In genomic region chr14:20988717-20989116, GRCh38 we compare ENCODE assay signal across 9 cellular contexts. TPM values are rescaled to one million over a fixed set of nuclear protein-coding genes. Genes with fewer than 3 reads are reported as not detected.
DNase-seq lines count a peak whose midpoint lies in the region; ATAC-seq and TF ChIP-seq lines count a peak whose summit lies in the region.
"Had no signal": no experiment of that assay in that cellular context is flagged by ENCODE, and none has a peak within 500 bp of the region (broad histone marks: within the 10 kb centered on the region; RNA-seq: fewer than 3 reads in every experiment).

No MANE protein-coding gene starts in this region.

- H3K4me1 ChIP-seq in CD8-positive, alpha-beta T cell (ENCODE audit: insufficient read depth, low read length), result peaks cover 18% of the 10 kb centered on the region
- H3K4me1 ChIP-seq in neuron (ENCODE audit: insufficient read depth, low read length), result peaks cover 14% of the 10 kb centered on the region

- no peak overlapping the region for H3K27ac ChIP-seq in CD8-positive, alpha-beta T cell (ENCODE audit: low read depth, low read length)
- peak overlapping the region; percentile 20 for H3K27ac ChIP-seq in cingulate gyrus (ENCODE audit: low read depth, low read length)

- intact Hi-C loops in CD8-positive, alpha-beta T cell (cut with DNase I, micrococcal nuclease), result loop anchor here in 1 of 2 experiments (1.0 to 10.0 kb wide), 6 partner anchors 17 to 644 kb away; partner anchors contain the start of genes NDRG2, PARP2 and PIP4P1

- H3K27ac Mint-ChIP-seq in CD8-positive, alpha-beta T cell, result no peak overlapping the region

- DNase-seq in CD8-positive, alpha-beta T cell, result no peak
- DNase-seq in NOMO-1 treated with DMSO at 0.1 percent for 48 hours (lab: John Stamatoyannopoulos, UW; ENCODE audit: unreplicated experiment), result peak; percentile 69
- DNase-seq in hypothalamus (lab: John Stamatoyannopoulos, UW), result no peak
- DNase-seq in cerebellum (ENCODE audit: low spot score), result no peak
- DNase-seq in NCI-H1694 (lab: John Stamatoyannopoulos, UW), result no peak
- DNase-seq: foreskin melanocyte had no signal

- H3K4me3 ChIP-seq in CD8-positive, alpha-beta T cell (ENCODE audit: low read depth, low read length), result no peak overlapping the region
- peak overlapping the region; percentile 96 for H3K4me3 ChIP-seq in neuron (ENCODE audit: low read length)

- H3K4me3 Mint-ChIP-seq in CD8-positive, alpha-beta T cell, result peak overlapping the region; percentile 49

- H3K36me3 Mint-ChIP-seq in CD8-positive, alpha-beta T cell, result peaks cover 29% of the 10 kb centered on the region

- H3K4me1 Mint-ChIP-seq in CD8-positive, alpha-beta T cell (ENCODE audit: low read depth), result peaks cover 25% of the 10 kb centered on the region

- H3K27me3 ChIP-seq in CD8-positive, alpha-beta T cell (ENCODE audit: insufficient read depth, low read length), result no peaks in the 10 kb centered on the region
- H3K27me3 ChIP-seq in neuron (ENCODE audit: insufficient read depth, low read length), result no peaks in the 10 kb centered on the region

- CTCF ChIA-PET in CD8-positive, alpha-beta T cell (lab: Charles Lee), result interaction anchor here (1.0 to 2.4 kb wide), 2 partner anchors 18 kb away, joined by 3 to 10 read pairs; no protein-coding TSS in a partner anchor

- ATAC-seq in CD8-positive, alpha-beta T cell, result no peak
- no peak for ATAC-seq in GM18505 (IDR thresholded peaks at IDR 0.05; ENCODE audit: unreplicated experiment)

- POLR2A ChIA-PET in CD8-positive, alpha-beta T cell (lab: Charles Lee), result interaction anchor here (0.6 to 1.8 kb wide), 2 partner anchors 9 to 116 kb away, joined by 4 to 5 read pairs; no protein-coding TSS in a partner anchor

- peaks cover 14% of the 10 kb centered on the region for H3K36me3 ChIP-seq in CD8-positive, alpha-beta T cell (ENCODE audit: insufficient read depth, low read length)
- H3K36me3 ChIP-seq in neuron (ENCODE audit: insufficient read depth, low read length), result peaks cover 17% of the 10 kb centered on the region

- no peaks in the 10 kb centered on the region for H3K9me3 Mint-ChIP-seq in CD8-positive, alpha-beta T cell

- no peaks in the 10 kb centered on the region for H3K27me3 Mint-ChIP-seq in CD8-positive, alpha-beta T cell (ENCODE audit: low read depth)

- TF ChIP-seq POLR2A in GM18505 (IDR thresholded peaks at IDR 0.05; ENCODE audit: borderline replicate concordance, extremely low read depth, insufficient read depth, insufficient read length), result no peak

- no peak for TF ChIP-seq CTCF in CD8-positive, alpha-beta T cell (IDR thresholded peaks at IDR 0.05)

- no peak overlapping the region for H2AFZ ChIP-seq in neuron (ENCODE audit: low read depth, low read length)

- H3K9me3 ChIP-seq in CD8-positive, alpha-beta T cell (ENCODE audit: low read length), result no peaks in the 10 kb centered on the region
- no peaks in the 10 kb centered on the region for H3K9me3 ChIP-seq in neuron (ENCODE audit: low read length)

RNA-seq across cellular contexts. Expression of gene METTL17, which starts 1.1 kb away (rescaled TPM):
- 10 to 100 TPM; 82.3 to 88.8 TPM for total RNA-seq in CD8-positive, alpha-beta T cell
- total RNA-seq in cerebellum, result 42.2 TPM

RNA-seq across cellular contexts. Expression of gene SLC39A2, which starts 10.4 kb away (rescaled TPM):
- total RNA-seq in CD8-positive, alpha-beta T cell, result under 1 TPM; 0.33 to 0.62 TPM
- total RNA-seq in cerebellum, result not detected

RNA-seq across cellular contexts. Expression of gene RNASE2, which starts 33.4 kb away (rescaled TPM):
- not detected for total RNA-seq in CD8-positive, alpha-beta T cell
- total RNA-seq in cerebellum, result not detected

RNA-seq across cellular contexts. Expression of gene NDRG2, which starts 36.1 kb away (rescaled TPM):
- total RNA-seq in CD8-positive, alpha-beta T cell, result 10 to 100 TPM; 18.9 to 24.8 TPM
- 142 TPM for total RNA-seq in cerebellum

RNA-seq across cellular contexts. Expression of gene TPPP2, which starts 41.3 kb away (rescaled TPM):
- total RNA-seq in CD8-positive, alpha-beta T cell, result not detected
- not detected for total RNA-seq in cerebellum
